ENCODE assay signal across 25 cellular contexts in the genomic region with DNA sequence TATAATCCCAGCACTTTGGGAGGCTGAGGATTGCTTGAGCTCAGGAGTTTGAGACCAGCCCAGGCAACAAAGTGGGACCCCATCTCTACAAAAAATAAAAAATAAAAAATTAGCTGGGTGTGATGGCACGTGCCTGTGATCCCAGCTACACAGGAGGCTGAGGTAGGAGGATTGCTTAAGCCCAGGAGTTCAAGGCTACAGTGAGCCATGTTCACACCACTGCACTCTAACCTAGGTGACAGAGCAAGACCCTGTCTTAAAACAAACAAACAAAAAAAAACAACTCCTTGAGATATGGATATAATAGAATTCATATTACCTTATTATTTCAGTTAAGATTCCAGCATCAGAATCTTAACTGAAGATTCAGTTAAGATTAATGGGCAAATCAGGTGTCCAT. TPM values are rescaled to one million over a fixed set of nuclear protein-coding genes. Genes with fewer than 3 reads are reported as not detected.
DNase-seq lines count a peak whose midpoint lies in the region; ATAC-seq lines count a peak whose summit lies in the region.
"Had no signal": no experiment of that assay in that cellular context is flagged by ENCODE, and none has a peak within 500 bp of the region (broad histone marks: within the 10 kb centered on the region; RNA-seq: fewer than 3 reads in every experiment).

No MANE protein-coding gene starts in this region.

- H3K4me3 ChIP-seq in CD8-positive, alpha-beta memory T cell (ENCODE audit: low read length) = no peak overlapping the region
- H3K4me3 ChIP-seq: Peyer's patch, SJCRH30 had no signal

- peaks cover 0 to 3% of the 10 kb centered on the region in 2 donors for H3K9me3 Mint-ChIP-seq in activated T-cell treated with anti-CD3 and anti-CD28 coated beads, Interleukin-2, amount 50 U/mL, for 72 hours
- H3K9me3 Mint-ChIP-seq in CD8-positive, alpha-beta memory T cell = peaks cover 0 to under 1% (median 0%) of the 10 kb centered on the region in 5 donors
- H3K9me3 Mint-ChIP-seq in immature natural killer cell = no peaks in the 10 kb centered on the region
- no peaks in the 10 kb centered on the region for H3K9me3 Mint-ChIP-seq in natural killer cell treated with Interleukin-12 subunit alpha and Interleukin-12 subunit beta and Interleukin-15 and Interleukin-18, amount 100 ng/mL, for 72 hours
- peaks cover 4% of the 10 kb centered on the region for H3K9me3 Mint-ChIP-seq in T-helper 2 cell treated with Interferon-gamma antibody and Interleukin-4, amounts not matched to agents 5 μg/mL and 100 μg/mL, for 36 hours

- peaks cover 17% of the 10 kb centered on the region for H3K4me1 Mint-ChIP-seq in activated T-cell treated with anti-CD3 and anti-CD28 coated beads, Interleukin-2, amount 50 U/mL, for 72 hours (ENCODE audit: low read depth)
- H3K4me1 Mint-ChIP-seq in CD8-positive, alpha-beta memory T cell = peaks cover 38 to 51% (median 39%) of the 10 kb centered on the region in 3 donors
- peaks cover 47 to 64% of the 10 kb centered on the region in 2 donors for H3K4me1 Mint-ChIP-seq in immature natural killer cell
- peaks cover 19 to 27% of the 10 kb centered on the region in 2 donors for H3K4me1 Mint-ChIP-seq in natural killer cell treated with Interleukin-12 subunit alpha and Interleukin-12 subunit beta and Interleukin-15 and Interleukin-18, amount 100 ng/mL, for 72 hours (ENCODE audit: low read depth in 2 of 2)
- H3K4me1 Mint-ChIP-seq in T-helper 2 cell treated with Interferon-gamma antibody and Interleukin-4, amounts not matched to agents 5 μg/mL and 100 μg/mL, for 36 hours (ENCODE audit: low read depth) = peaks cover 16% of the 10 kb centered on the region

- POLR2A ChIA-PET in CD8-positive, alpha-beta memory T cell (lab: Charles Lee) = interaction anchor here (0.5 kb wide), 1 partner anchor 16 kb away, joined by 5 read pairs; no protein-coding TSS in a partner anchor

- H3K27ac Mint-ChIP-seq in activated T-cell treated with anti-CD3 and anti-CD28 coated beads, Interleukin-2, amount 50 U/mL, for 72 hours = peak overlapping the region; percentile 87
- peak overlapping the region; percentile 66 to 98 (median 92) for H3K27ac Mint-ChIP-seq in CD8-positive, alpha-beta memory T cell
- peak overlapping the region; percentile 95 to 98 (median 97) for H3K27ac Mint-ChIP-seq in immature natural killer cell
- peak overlapping the region; percentile 78 to 95 for H3K27ac Mint-ChIP-seq in natural killer cell treated with Interleukin-12 subunit alpha and Interleukin-12 subunit beta and Interleukin-15 and Interleukin-18, amount 100 ng/mL, for 72 hours
- no peak overlapping the region for H3K27ac Mint-ChIP-seq in T-helper 2 cell treated with Interferon-gamma antibody and Interleukin-4, amounts not matched to agents 5 μg/mL and 100 μg/mL, for 36 hours

- no peaks in the 10 kb centered on the region for H3K27me3 ChIP-seq in CD8-positive, alpha-beta memory T cell (ENCODE audit: insufficient read depth, low read length, poor library complexity, severe bottlenecking)
- H3K27me3 ChIP-seq: Peyer's patch, SJCRH30 had no signal

- CTCF ChIA-PET in CD8-positive, alpha-beta memory T cell (lab: Charles Lee) = interaction anchor here (0.8 to 3.9 kb wide), 4 partner anchors 25 to 110 kb away, joined by 4 to 19 read pairs (median 4); partner anchors contain the start of gene RPL5

- no peaks in the 10 kb centered on the region for H3K36me3 ChIP-seq in CD8-positive, alpha-beta memory T cell (ENCODE audit: insufficient read depth, low read length)
- H3K36me3 ChIP-seq: Peyer's patch, SJCRH30 had no signal

- DNase-seq in activated T-cell treated with anti-CD3 and anti-CD28 coated beads, Interleukin-2, amount 50 U/mL, for 72 hours = no peak
- DNase-seq in activated T-cell treated with anti-CD3 and anti-CD28 coated beads for 4 hours = no peak
- DNase-seq in CD8-positive, alpha-beta memory T cell = no peak
- DNase-seq in immature natural killer cell = no peak
- DNase-seq in natural killer cell treated with Interleukin-12 subunit alpha and Interleukin-12 subunit beta and Interleukin-15 and Interleukin-18, amount 100 ng/mL, for 72 hours (ENCODE audit: low spot score) = no peak
- DNase-seq in iPS-NIHi11 (ENCODE audit: low spot score) = no peak
- no peak for DNase-seq in T-helper 2 cell treated with Interferon-gamma antibody and Interleukin-4, amounts not matched to agents 5 μg/mL and 100 μg/mL, for 36 hours (ENCODE audit: low spot score)
- DNase-seq: C1 segment of cervical spinal cord, Caco-2, DMS 273 treated with DMSO at 0.1 percent for 48 hours, DMS79 treated with DMSO at 0.1 percent for 48 hours, KBM-7, MM.1S, NCI-H1048, NCI-H1436, NCI-H2171, NCI-H345, NCI-H524, NCI-H774, Peyer's patch, SJCRH30 had no signal

- H3K4me3 Mint-ChIP-seq in activated T-cell treated with anti-CD3 and anti-CD28 coated beads, Interleukin-2, amount 50 U/mL, for 72 hours = no peak overlapping the region
- H3K4me3 Mint-ChIP-seq in CD8-positive, alpha-beta memory T cell = no peak overlapping the region
- H3K4me3 Mint-ChIP-seq in immature natural killer cell = peak overlapping the region in 1 of 5 donors; percentile 10
- H3K4me3 Mint-ChIP-seq in natural killer cell treated with Interleukin-12 subunit alpha and Interleukin-12 subunit beta and Interleukin-15 and Interleukin-18, amount 100 ng/mL, for 72 hours = no peak overlapping the region
- H3K4me3 Mint-ChIP-seq in T-helper 2 cell treated with Interferon-gamma antibody and Interleukin-4, amounts not matched to agents 5 μg/mL and 100 μg/mL, for 36 hours = no peak overlapping the region

- peaks cover 2 to 3% of the 10 kb centered on the region in 2 donors for H3K36me3 Mint-ChIP-seq in activated T-cell treated with anti-CD3 and anti-CD28 coated beads, Interleukin-2, amount 50 U/mL, for 72 hours (ENCODE audit: insufficient read depth in 2 of 2)
- peaks cover 0 to 4% (median 0%) of the 10 kb centered on the region in 3 donors for H3K36me3 Mint-ChIP-seq in CD8-positive, alpha-beta memory T cell
- peaks cover 0 to 8% (median 0%) of the 10 kb centered on the region in 3 donors for H3K36me3 Mint-ChIP-seq in immature natural killer cell
- no peaks in the 10 kb centered on the region for H3K36me3 Mint-ChIP-seq in natural killer cell treated with Interleukin-12 subunit alpha and Interleukin-12 subunit beta and Interleukin-15 and Interleukin-18, amount 100 ng/mL, for 72 hours
- no peaks in the 10 kb centered on the region for H3K36me3 Mint-ChIP-seq in T-helper 2 cell treated with Interferon-gamma antibody and Interleukin-4, amounts not matched to agents 5 μg/mL and 100 μg/mL, for 36 hours (ENCODE audit: low read depth)

- no peak for ATAC-seq in activated T-cell treated with anti-CD3 and anti-CD28 coated beads, Interleukin-2, amount 50 U/mL, for 72 hours (replicated peaks in 1 of 2)
- no peak for ATAC-seq in natural killer cell treated with Interleukin-12 subunit alpha and Interleukin-12 subunit beta and Interleukin-15 and Interleukin-18, amount 100 ng/mL, for 72 hours
- ATAC-seq in GM21447 (IDR thresholded peaks at IDR 0.05; ENCODE audit: unreplicated experiment) = no peak
- ATAC-seq: HCT116 had no signal

- no peaks in the 10 kb centered on the region for H3K27me3 Mint-ChIP-seq in activated T-cell treated with anti-CD3 and anti-CD28 coated beads, Interleukin-2, amount 50 U/mL, for 72 hours (ENCODE audit: low read depth)
- H3K27me3 Mint-ChIP-seq in CD8-positive, alpha-beta memory T cell = peaks cover 0 to 1% of the 10 kb centered on the region in 2 donors
- peaks cover 0 to 6% (median 2%) of the 10 kb centered on the region in 3 donors for H3K27me3 Mint-ChIP-seq in immature natural killer cell (ENCODE audit: low read depth in 3 of 3)
- H3K27me3 Mint-ChIP-seq in natural killer cell treated with Interleukin-12 subunit alpha and Interleukin-12 subunit beta and Interleukin-15 and Interleukin-18, amount 100 ng/mL, for 72 hours = no peaks in the 10 kb centered on the region
- no peaks in the 10 kb centered on the region for H3K27me3 Mint-ChIP-seq in T-helper 2 cell treated with Interferon-gamma antibody and Interleukin-4, amounts not matched to agents 5 μg/mL and 100 μg/mL, for 36 hours (ENCODE audit: low read depth)

- peaks cover 20% of the 10 kb centered on the region for H3K4me1 ChIP-seq in CD8-positive, alpha-beta memory T cell (ENCODE audit: insufficient read depth, low read length)
- H3K4me1 ChIP-seq: SJCRH30 had no signal

- H3K27ac ChIP-seq in CD8-positive, alpha-beta memory T cell (ENCODE audit: low read depth, low read length) = no peak overlapping the region
- H3K27ac ChIP-seq: 22Rv1, HL-60, Peyer's patch, SJCRH30 had no signal

- no peaks in the 10 kb centered on the region for H3K9me3 ChIP-seq in CD8-positive, alpha-beta memory T cell (ENCODE audit: low read length)
- H3K9me3 ChIP-seq: Caco-2, Peyer's patch, SJCRH30 had no signal

RNA-seq across cellular contexts. Expression of gene RPL5, which starts 52.4 kb away (rescaled TPM):
- total RNA-seq in activated T-cell treated with anti-CD3 and anti-CD28 coated beads, Interleukin-2, amount 50 U/mL, for 72 hours = 1,000 to 10,000 TPM; 1,534 to 1,619 TPM
- 1,000 to 10,000 TPM; 1,428 to 1,468 TPM for total RNA-seq in CD8-positive, alpha-beta memory T cell
- polyA plus RNA-seq in CD8-positive, alpha-beta memory T cell = 2,256 TPM
- polyA plus RNA-seq in immature natural killer cell = 1,000 to 10,000 TPM; 1,077 to 1,697 (median 1,102) TPM
- 100 to 1,000 TPM; 647 to 909 TPM for total RNA-seq in natural killer cell treated with Interleukin-12 subunit alpha and Interleukin-12 subunit beta and Interleukin-15 and Interleukin-18, amount 100 ng/mL, for 72 hours
